ENCODE assay signal across 25 cellular contexts in genomic region chr2:120032297-120032696, GRCh38.
"Had no signal": no experiment of that assay in that cellular context is flagged by ENCODE, and none has a peak within 500 bp of the region (broad histone marks: within the 10 kb centered on the region; RNA-seq: fewer than 3 reads in every experiment).

No MANE protein-coding gene starts in this region.

- FAIRE-seq: endometrium, keratinocyte had no signal

- H3K27me3 ChIP-seq: colonic mucosa, esophagus squamous epithelium, gastrocnemius medialis, heart right ventricle had no signal

- H3K27me3 Mint-ChIP-seq: dendritic cell treated with granulocyte-macrophage colony-stimulating factor and Interleukin-4, amounts not matched to agents 40 ng/mL and 50 ng/mL, for 4 days; effector memory CD8-positive, alpha-beta T cell had no signal

- DNase-seq: colonic mucosa; cortex of kidney; effector CD8-positive, alpha-beta T cell; effector memory CD8-positive, alpha-beta T cell; endodermal cell; erythroblast; esophagus squamous epithelium; foreskin fibroblast; foreskin melanocyte; gastrocnemius medialis; glutamatergic neuron; head of caudate nucleus; heart right ventricle; hippocampal formation; left cardiac atrium; left ventricle myocardium inferior; lower lobe of right lung; mesenchymal stem cell; midbrain; naive thymus-derived CD4-positive, alpha-beta T cell had no signal

- H3K27ac ChIP-seq: colonic mucosa, epithelial cell of prostate, esophagus squamous epithelium, gastrocnemius medialis, heart right ventricle, left ventricle myocardium inferior, lower lobe of right lung had no signal

- H3K4me1 ChIP-seq: colonic mucosa, lower lobe of right lung had no signal

- H3K9me3 Mint-ChIP-seq: dendritic cell treated with granulocyte-macrophage colony-stimulating factor and Interleukin-4, amounts not matched to agents 40 ng/mL and 50 ng/mL, for 4 days; effector memory CD8-positive, alpha-beta T cell; naive thymus-derived CD4-positive, alpha-beta T cell had no signal

- H3K36me3 ChIP-seq: colonic mucosa, esophagus squamous epithelium, gastrocnemius medialis, heart right ventricle, left ventricle myocardium inferior, lower lobe of right lung had no signal

- ATAC-seq: effector memory CD8-positive, alpha-beta T cell; esophagus mucosa; gastrocnemius medialis; heart right ventricle; left cardiac atrium; lower lobe of right lung; naive thymus-derived CD4-positive, alpha-beta T cell had no signal

- H3K4me3 Mint-ChIP-seq: dendritic cell treated with granulocyte-macrophage colony-stimulating factor and Interleukin-4, amounts not matched to agents 40 ng/mL and 50 ng/mL, for 4 days; effector memory CD8-positive, alpha-beta T cell; endodermal cell; naive thymus-derived CD4-positive, alpha-beta T cell had no signal

- H3K9me3 ChIP-seq: colonic mucosa, esophagus squamous epithelium, gastrocnemius medialis, left ventricle myocardium inferior, lower lobe of right lung had no signal

- H3K4me3 ChIP-seq: colonic mucosa, esophagus squamous epithelium, gastrocnemius medialis, heart right ventricle, left ventricle myocardium inferior, lower lobe of right lung had no signal

- H3K27ac Mint-ChIP-seq: dendritic cell treated with granulocyte-macrophage colony-stimulating factor and Interleukin-4, amounts not matched to agents 40 ng/mL and 50 ng/mL, for 4 days; effector memory CD8-positive, alpha-beta T cell; endodermal cell had no signal
